In the genomic region with DNA sequence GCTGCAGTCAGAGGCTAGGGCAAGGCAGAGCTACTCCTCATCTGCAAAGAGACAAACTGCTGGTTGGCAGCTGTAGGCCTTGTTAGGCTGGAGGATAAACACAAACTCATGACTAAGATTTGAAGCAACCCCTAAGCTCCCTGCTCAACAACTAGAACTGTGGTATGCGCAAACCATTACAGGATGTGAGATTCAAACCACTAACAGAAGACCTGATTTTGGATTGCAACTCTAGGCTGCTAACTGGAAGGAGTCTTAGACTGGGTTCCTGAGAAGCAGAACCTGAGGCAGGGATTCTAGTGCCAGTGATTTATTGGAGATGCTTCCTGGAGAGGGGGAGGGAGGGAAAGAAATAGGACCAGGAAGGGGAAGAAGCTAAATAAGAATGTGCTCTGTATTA, we compare ENCODE assay signal across 1 cellular context.
TF ChIP-seq lines count a peak whose summit lies in the region.

No MANE protein-coding gene starts in this region.

TF ChIP-seq in K562, 482 proteins besides CTCF, POLR2A, EP300 and RAD21 (continued from another document):
- TF ChIP-seq, protein P1, sequence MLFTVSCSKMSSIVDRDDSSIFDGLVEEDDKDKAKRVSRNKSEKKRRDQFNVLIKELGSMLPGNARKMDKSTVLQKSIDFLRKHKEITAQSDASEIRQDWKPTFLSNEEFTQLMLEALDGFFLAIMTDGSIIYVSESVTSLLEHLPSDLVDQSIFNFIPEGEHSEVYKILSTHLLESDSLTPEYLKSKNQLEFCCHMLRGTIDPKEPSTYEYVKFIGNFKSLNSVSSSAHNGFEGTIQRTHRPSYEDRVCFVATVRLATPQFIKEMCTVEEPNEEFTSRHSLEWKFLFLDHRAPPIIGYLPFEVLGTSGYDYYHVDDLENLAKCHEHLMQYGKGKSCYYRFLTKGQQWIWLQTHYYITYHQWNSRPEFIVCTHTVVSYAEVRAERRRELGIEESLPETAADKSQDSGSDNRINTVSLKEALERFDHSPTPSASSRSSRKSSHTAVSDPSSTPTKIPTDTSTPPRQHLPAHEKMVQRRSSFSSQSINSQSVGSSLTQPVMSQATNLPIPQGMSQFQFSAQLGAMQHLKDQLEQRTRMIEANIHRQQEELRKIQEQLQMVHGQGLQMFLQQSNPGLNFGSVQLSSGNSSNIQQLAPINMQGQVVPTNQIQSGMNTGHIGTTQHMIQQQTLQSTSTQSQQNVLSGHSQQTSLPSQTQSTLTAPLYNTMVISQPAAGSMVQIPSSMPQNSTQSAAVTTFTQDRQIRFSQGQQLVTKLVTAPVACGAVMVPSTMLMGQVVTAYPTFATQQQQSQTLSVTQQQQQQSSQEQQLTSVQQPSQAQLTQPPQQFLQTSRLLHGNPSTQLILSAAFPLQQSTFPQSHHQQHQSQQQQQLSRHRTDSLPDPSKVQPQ (CRISPR knock-in tag; IDR thresholded peaks at IDR 0.05; ENCODE audit: borderline replicate concordance), result no peak
- no peak for TF ChIP-seq NCOA4 (IDR thresholded peaks at IDR 0.05; ENCODE audit: partially characterized antibody)
- no peak for TF ChIP-seq ZBTB1 (CRISPR knock-in tag; IDR thresholded peaks at IDR 0.05; ENCODE audit: borderline replicate concordance, low read depth)
- TF ChIP-seq BRF1 (IDR thresholded peaks at IDR 0.05; ENCODE audit: borderline replicate concordance, extremely low read depth, insufficient read length), result no peak
- no peak for TF ChIP-seq ZNF133 (CRISPR knock-in tag; IDR thresholded peaks at IDR 0.05)
- TF ChIP-seq ZFP1 (CRISPR knock-in tag; IDR thresholded peaks at IDR 0.05), result no peak
- TF ChIP-seq MYC (IDR thresholded peaks at IDR 0.05; ENCODE audit: low read depth, low read length), result no peak
- no peak for TF ChIP-seq MYC (CRISPR knock-in tag; IDR thresholded peaks at IDR 0.05; ENCODE audit: borderline replicate concordance, low read depth)
- TF ChIP-seq CHD7 (IDR thresholded peaks at IDR 0.05; ENCODE audit: low read depth, low read length), result no peak
- no peak for TF ChIP-seq SREBF1 (IDR thresholded peaks at IDR 0.05; ENCODE audit: borderline replicate concordance, low read depth, low read length)
- no peak for TF ChIP-seq TAF9B (IDR thresholded peaks at IDR 0.05; ENCODE audit: partially characterized antibody)
- TF ChIP-seq SPI1 (IDR thresholded peaks at IDR 0.05; ENCODE audit: borderline replicate concordance, low read depth, low read length), result no peak
- TF ChIP-seq FOS (IDR thresholded peaks at IDR 0.05; ENCODE audit: extremely low read depth, insufficient read length), result no peak
- no peak for TF ChIP-seq NR0B1 (IDR thresholded peaks at IDR 0.05; ENCODE audit: partially characterized antibody)
- no peak for TF ChIP-seq SETDB1 (IDR thresholded peaks at IDR 0.05; ENCODE audit: low read length)
- TF ChIP-seq ZNF274 (IDR thresholded peaks at IDR 0.05; ENCODE audit: borderline replicate concordance, low read depth, low read length), result no peak
- TF ChIP-seq HDAC1 (IDR thresholded peaks at IDR 0.05), result peak in 1 of 2 experiments; percentile 52; a peak in 2 of 4 replicates
- 0 out of 4 replicates have a peak, but pooled peaks of 1 of the 2 experiments have one; percentile 46 for TF ChIP-seq RCOR1 (IDR thresholded peaks at IDR 0.05; ENCODE audit: borderline replicate concordance in 1 of 2, low read depth in 2 of 2, low read length in 2 of 2)
